Comparison of ENCODE assay signal across 6 cellular contexts in genomic region chr19:48874309-48875135, GRCh38. TPM values are rescaled to one million over a fixed set of nuclear protein-coding genes. Genes with fewer than 3 reads are reported as not detected.
DNase-seq lines count a peak whose midpoint lies in the region; ATAC-seq, FAIRE-seq and TF ChIP-seq lines count a peak whose summit lies in the region.

No MANE protein-coding gene starts in this region.

- no peak for TF ChIP-seq CTCF in GM12865 (IDR thresholded peaks at IDR 0.05; ENCODE audit: insufficient read depth, low read depth, low read length, missing control alignments)
- no peak for TF ChIP-seq CTCF in esophagus muscularis mucosa (IDR thresholded peaks at IDR 0.05)

- peak overlapping the region; percentile 94 to 100 (median 98) for H3K27ac ChIP-seq in esophagus muscularis mucosa (replicated peaks in 1 of 4)

- no peaks in the 10 kb centered on the region for H3K27me3 ChIP-seq in esophagus muscularis mucosa

- H3K9me3 Mint-ChIP-seq in stimulated activated memory B cell treated with anti-CD40 and anti-IgM and Interleukin-4, amounts not matched to agents 10 μg/mL and 1 μg/mL and 100 μg/mL, for 72 hours = no peaks in the 10 kb centered on the region

- FAIRE-seq in RCC 7860 (lab: Jason Lieb, UNC) = no peak

- no peak for TF ChIP-seq EP300 in esophagus muscularis mucosa (IDR thresholded peaks at IDR 0.05)

- peak; percentile 57 for DNase-seq in GM12865 (ENCODE audit: low read depth)
- peak; percentile 90 for DNase-seq in RCC 7860 (ENCODE audit: low spot score)
- no peak for DNase-seq in esophagus muscularis mucosa (ENCODE audit: extremely low spot score)
- no peak for DNase-seq in NCI-H1092 (lab: John Stamatoyannopoulos, UW)

- peaks cover 39% of the 10 kb centered on the region for H3K4me1 Mint-ChIP-seq in stimulated activated memory B cell treated with anti-CD40 and anti-IgM and Interleukin-4, amounts not matched to agents 10 μg/mL and 1 μg/mL and 100 μg/mL, for 72 hours

- peak overlapping the region; percentile 89 for H3K4me3 ChIP-seq in GM12865 (ENCODE audit: low read depth, low read length)
- peak overlapping the region; percentile 64 to 95 (median 80) for H3K4me3 ChIP-seq in esophagus muscularis mucosa

- no peak for ATAC-seq in stimulated activated memory B cell treated with anti-CD40 and anti-IgM and Interleukin-4, amounts not matched to agents 10 μg/mL and 1 μg/mL and 100 μg/mL, for 72 hours
- ATAC-seq in activated CD4-positive, CD25-positive, alpha-beta regulatory T cell treated with anti-CD3 and anti-CD28 coated beads, Interleukin-2, amount 50 U/mL, for 24 hours = no peak

- H3K4me1 ChIP-seq in esophagus muscularis mucosa = peaks cover 48 to 63% (median 59%) of the 10 kb centered on the region in 4 donors

- H3K27ac Mint-ChIP-seq in stimulated activated memory B cell treated with anti-CD40 and anti-IgM and Interleukin-4, amounts not matched to agents 10 μg/mL and 1 μg/mL and 100 μg/mL, for 72 hours = peak overlapping the region; percentile 100

- H3K9me3 ChIP-seq in esophagus muscularis mucosa = no peaks in the 10 kb centered on the region

- no peaks in the 10 kb centered on the region for H3K27me3 Mint-ChIP-seq in stimulated activated memory B cell treated with anti-CD40 and anti-IgM and Interleukin-4, amounts not matched to agents 10 μg/mL and 1 μg/mL and 100 μg/mL, for 72 hours

- TF ChIP-seq POLR2A in esophagus muscularis mucosa (IDR thresholded peaks at IDR 0.05; ENCODE audit: low read depth) = no peak

- peaks cover 55% of the 10 kb centered on the region for H3K36me3 Mint-ChIP-seq in stimulated activated memory B cell treated with anti-CD40 and anti-IgM and Interleukin-4, amounts not matched to agents 10 μg/mL and 1 μg/mL and 100 μg/mL, for 72 hours

- intact Hi-C loops in esophagus muscularis mucosa (cut with DNase I) = loop anchor here (5.0 kb wide), 1 partner anchor 93 kb away; the partner anchor contains the start of gene FTL

- peaks cover 8 to 63% (median 46%) of the 10 kb centered on the region in 4 donors for H3K36me3 ChIP-seq in esophagus muscularis mucosa

- 4% methylated on average over 12 of the region's 17 CpGs for WGBS in esophagus muscularis mucosa

- peak overlapping the region; percentile 99 for H3K4me3 Mint-ChIP-seq in stimulated activated memory B cell treated with anti-CD40 and anti-IgM and Interleukin-4, amounts not matched to agents 10 μg/mL and 1 μg/mL and 100 μg/mL, for 72 hours

RNA-seq across cellular contexts. Expression of gene PPP1R15A, which starts 2.3 kb away (rescaled TPM):
- total RNA-seq in esophagus muscularis mucosa = 10 to 100 TPM; 40.3 to 98.7 (median 64.4) TPM

RNA-seq across cellular contexts. Expression of gene PLEKHA4, which starts 6.1 kb away (rescaled TPM):
- 10 to 100 TPM; 11.4 to 27.4 (median 18.9) TPM for total RNA-seq in esophagus muscularis mucosa

RNA-seq across cellular contexts. Expression of gene TULP2, which starts 24.0 kb away (rescaled TPM):
- total RNA-seq in esophagus muscularis mucosa = 1 to 10 TPM in 1 of 4 donors, under 1 TPM in 3; 0.75 to 1.3 (median 0.83) TPM

RNA-seq across cellular contexts. Expression of gene NUCB1, which starts 25.6 kb away (rescaled TPM):
- total RNA-seq in esophagus muscularis mucosa = 100 to 1,000 TPM; 179 to 356 (median 284) TPM

RNA-seq across cellular contexts. Expression of gene HSD17B14, which starts 38.2 kb away (rescaled TPM):
- 1 to 10 TPM; 7.1 to 8.9 (median 7.8) TPM for total RNA-seq in esophagus muscularis mucosa

Comparison
In these comparisons a context has a peak if more than half of its experiments do, and no peak if none do; other contexts are left out.
1. DNase-seq: peak in GM12865 (single experiment) and RCC 7860 (single experiment); none in esophagus muscularis mucosa (single experiment) and NCI-H1092 (single experiment).